22 cellular contexts compared by ENCODE assay signal in the genomic region with DNA sequence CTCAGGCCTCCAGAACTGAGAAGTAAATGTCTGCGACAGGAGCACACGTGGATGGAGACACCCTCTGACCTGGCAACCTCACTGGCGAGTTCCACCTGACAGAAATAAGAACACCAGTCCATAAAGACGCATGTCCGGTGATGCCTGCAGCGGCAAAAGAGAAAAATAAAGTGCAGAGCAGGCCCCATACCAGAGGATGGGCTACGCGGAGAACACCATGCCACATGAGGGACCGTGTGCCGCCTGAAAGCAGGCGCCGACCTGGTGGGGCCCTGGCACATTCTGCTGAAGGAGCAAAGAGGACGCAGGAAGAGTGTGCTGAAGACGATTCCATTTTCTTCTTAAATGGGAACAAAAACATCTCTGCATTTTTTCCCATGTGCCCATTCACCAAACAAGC.
"Had no signal": no experiment of that assay in that cellular context is flagged by ENCODE, and none has a peak within 500 bp of the region (broad histone marks: within the 10 kb centered on the region; RNA-seq: fewer than 3 reads in every experiment).

No MANE protein-coding gene starts in this region.

- H3K27ac ChIP-seq: epithelial cell of prostate, esophagus squamous epithelium, left ventricle myocardium inferior, ovary, prostate gland had no signal

- H3K4me2 ChIP-seq: smooth muscle cell had no signal

- H3K9me3 ChIP-seq: esophagus squamous epithelium, mucosa of descending colon, ovary, prostate gland had no signal

- DNase-seq: activated CD4-positive, alpha-beta T cell treated with anti-CD3 and anti-CD28 coated beads for 36 hours; activated CD4-positive, CD25-positive, alpha-beta regulatory T cell; activated naive CD8-positive, alpha-beta T cell treated with anti-CD3 and anti-CD28 coated beads, Interleukin-2, amount 50 U/mL, for 24 hours; activated T-cell treated with anti-CD3 and anti-CD28 coated beads, Interleukin-2, amount 50 U/mL, for 4 hours; amygdala; dermis blood vessel endothelial cell; effector CD4-positive, alpha-beta T cell; esophagus squamous epithelium; foreskin melanocyte; left ventricle myocardium inferior; mesendoderm; mucosa of descending colon; retina; stimulated activated CD4-positive, alpha-beta T cell treated with anti-CD3 and anti-CD28 coated beads, Interleukin-1b, Interleukin-23, amount 100 ng/mL, for 48 hours; stimulated activated CD4-positive, alpha-beta T cell treated with anti-CD3 and anti-CD28 coated beads, Interleukin-4, amount 100 ng/mL, for 4 hours; stimulated activated naive CD4-positive, alpha-beta T cell; trophoblast cell had no signal

- H3K4me3 ChIP-seq: esophagus squamous epithelium, left ventricle myocardium inferior, lung, mucosa of descending colon, ovary, prostate gland, smooth muscle cell had no signal

- H3K4me1 ChIP-seq: prostate gland had no signal

- H3K27me3 ChIP-seq: ovary had no signal

- H3K36me3 ChIP-seq: esophagus squamous epithelium, ovary, prostate gland had no signal

- ATAC-seq: activated CD4-positive, alpha-beta T cell treated with anti-CD3 and anti-CD28 coated beads for 36 hours; activated naive CD8-positive, alpha-beta T cell treated with anti-CD3 and anti-CD28 coated beads, Interleukin-2, amount 50 U/mL, for 24 hours; activated T-cell treated with anti-CD3 and anti-CD28 coated beads, Interleukin-2, amount 50 U/mL, for 4 hours; mucosa of descending colon had no signal
